Comparison of ENCODE assay signal across 29 cellular contexts in genomic region chr13:29774830-29775229, GRCh38.
"Had no signal": no experiment of that assay in that cellular context is flagged by ENCODE, and none has a peak within 500 bp of the region (broad histone marks: within the 10 kb centered on the region; RNA-seq: fewer than 3 reads in every experiment).

No MANE protein-coding gene starts in this region.

- H3K9me3 ChIP-seq: ascending aorta, SJCRH30, SK-N-SH had no signal

- H3K4me1 ChIP-seq: ascending aorta, SJCRH30 had no signal

- H3K9me3 Mint-ChIP-seq: activated CD8-positive, alpha-beta T cell treated with anti-CD3 and anti-CD28 coated beads for 36 hours; activated naive CD4-positive, alpha-beta T cell treated with anti-CD3 and anti-CD28 coated beads, Interleukin-2, amount 50 U/mL, for 24 hours; activated naive CD8-positive, alpha-beta T cell treated with anti-CD3 and anti-CD28 coated beads, Interleukin-2, amount 10 ng/mL, durations not matched to agents 7 days and 5 days; activated T-cell treated with anti-CD3 and anti-CD28 coated beads, Interleukin-2, amount 50 U/mL, for 72 hours; activated T-helper 2 cell treated with anti-CD3 and anti-CD28 coated beads, Interferon-gamma antibody, Interleukin-2, Interleukin-4, amounts not matched to agents 10 μg/mL and 5 μg/mL and 100 μg/mL, durations not matched to agents 14 hours and 24 hours and 36 hours; central memory CD8-positive, alpha-beta T cell; T-helper 1 cell treated with Interleukin-12 subunit alpha and Interleukin-12 subunit beta and Interleukin-4 antibody, amounts not matched to agents 30 μg/mL and 1 μg/mL, for 36 hours; T-helper 2 cell treated with Interferon-gamma antibody and Interleukin-4, amounts not matched to agents 5 μg/mL and 100 μg/mL, for 36 hours had no signal

- H3K9ac ChIP-seq: KMS-11, SK-N-SH had no signal

- H3K4me1 Mint-ChIP-seq: activated naive CD8-positive, alpha-beta T cell treated with anti-CD3 and anti-CD28 coated beads, Interleukin-2, amount 10 ng/mL, durations not matched to agents 7 days and 5 days had no signal

- DNase-seq: activated CD4-positive, alpha-beta T cell treated with anti-CD3 and anti-CD28 coated beads for 48 hours; activated CD4-positive, CD25-positive, alpha-beta regulatory T cell treated with anti-CD3 and anti-CD28 coated beads, Interleukin-2, amount 50 U/mL, for 72 hours; activated CD8-positive, alpha-beta T cell treated with anti-CD3 and anti-CD28 coated beads for 36 hours; activated gamma-delta T cell; activated naive CD4-positive, alpha-beta T cell treated with Interleukin-2 at 50 U/mL for 16 hours; activated naive CD8-positive, alpha-beta T cell treated with anti-CD3 and anti-CD28 coated beads, Interleukin-2, amount 10 ng/mL, durations not matched to agents 7 days and 5 days; activated T-cell treated with anti-CD3 and anti-CD28 coated beads, Interleukin-2, amount 50 U/mL, for 1 hour; activated T-cell treated with anti-CD3 and anti-CD28 coated beads, Interleukin-2, amount 50 U/mL, for 72 hours; amygdala; NCI-H1092 treated with DMSO at 0.1 percent for 48 hours; NCI-H1417; NCI-H146; NCI-H187; NCI-H2029 treated with DMSO at 0.1 percent for 48 hours; NCI-H510A; NCI-H526; NCI-H774; SHP77; SJCRH30; SK-N-SH had no signal

- H3K27ac Mint-ChIP-seq: activated CD8-positive, alpha-beta T cell treated with anti-CD3 and anti-CD28 coated beads for 36 hours; activated naive CD8-positive, alpha-beta T cell treated with anti-CD3 and anti-CD28 coated beads, Interleukin-2, amount 10 ng/mL, durations not matched to agents 7 days and 5 days; activated T-cell treated with anti-CD3 and anti-CD28 coated beads, Interleukin-2, amount 50 U/mL, for 72 hours; activated T-helper 2 cell treated with anti-CD3 and anti-CD28 coated beads, Interferon-gamma antibody, Interleukin-2, Interleukin-4, amounts not matched to agents 10 μg/mL and 5 μg/mL and 100 μg/mL, durations not matched to agents 14 hours and 24 hours and 36 hours; T-helper 1 cell treated with Interleukin-12 subunit alpha and Interleukin-12 subunit beta and Interleukin-4 antibody, amounts not matched to agents 30 μg/mL and 1 μg/mL, for 36 hours; T-helper 2 cell treated with Interferon-gamma antibody and Interleukin-4, amounts not matched to agents 5 μg/mL and 100 μg/mL, for 36 hours had no signal

- H3K27ac ChIP-seq: ascending aorta, cardiac muscle cell, KMS-11, SJCRH30 had no signal

- H3K36me3 ChIP-seq: cardiac muscle cell, SJCRH30 had no signal

- H3K27me3 Mint-ChIP-seq: activated CD8-positive, alpha-beta T cell treated with anti-CD3 and anti-CD28 coated beads for 36 hours; activated naive CD4-positive, alpha-beta T cell treated with anti-CD3 and anti-CD28 coated beads, Interleukin-2, amount 50 U/mL, for 24 hours; activated naive CD8-positive, alpha-beta T cell treated with anti-CD3 and anti-CD28 coated beads, Interleukin-2, amount 10 ng/mL, durations not matched to agents 7 days and 5 days; central memory CD8-positive, alpha-beta T cell had no signal

- H3K4me2 ChIP-seq: KMS-11, SK-N-SH had no signal

- ATAC-seq: activated CD8-positive, alpha-beta T cell treated with anti-CD3 and anti-CD28 coated beads for 36 hours; activated T-cell treated with anti-CD3 and anti-CD28 coated beads, Interleukin-2, amount 50 U/mL, for 72 hours; Panc1 had no signal

- H3K4me3 ChIP-seq: ascending aorta, cardiac muscle cell, SJCRH30 had no signal

- H3K27me3 ChIP-seq: ascending aorta, cardiac muscle cell, SJCRH30 had no signal

- H3K4me3 Mint-ChIP-seq: activated CD8-positive, alpha-beta T cell treated with anti-CD3 and anti-CD28 coated beads for 36 hours; activated naive CD4-positive, alpha-beta T cell treated with anti-CD3 and anti-CD28 coated beads, Interleukin-2, amount 50 U/mL, for 24 hours; activated naive CD8-positive, alpha-beta T cell treated with anti-CD3 and anti-CD28 coated beads, Interleukin-2, amount 10 ng/mL, durations not matched to agents 7 days and 5 days; activated T-cell treated with anti-CD3 and anti-CD28 coated beads, Interleukin-2, amount 50 U/mL, for 72 hours; central memory CD8-positive, alpha-beta T cell; T-helper 1 cell treated with Interleukin-12 subunit alpha and Interleukin-12 subunit beta and Interleukin-4 antibody, amounts not matched to agents 30 μg/mL and 1 μg/mL, for 36 hours; T-helper 2 cell treated with Interferon-gamma antibody and Interleukin-4, amounts not matched to agents 5 μg/mL and 100 μg/mL, for 36 hours had no signal
